ENCODE assay signal across 15 cellular contexts in the genomic region with DNA sequence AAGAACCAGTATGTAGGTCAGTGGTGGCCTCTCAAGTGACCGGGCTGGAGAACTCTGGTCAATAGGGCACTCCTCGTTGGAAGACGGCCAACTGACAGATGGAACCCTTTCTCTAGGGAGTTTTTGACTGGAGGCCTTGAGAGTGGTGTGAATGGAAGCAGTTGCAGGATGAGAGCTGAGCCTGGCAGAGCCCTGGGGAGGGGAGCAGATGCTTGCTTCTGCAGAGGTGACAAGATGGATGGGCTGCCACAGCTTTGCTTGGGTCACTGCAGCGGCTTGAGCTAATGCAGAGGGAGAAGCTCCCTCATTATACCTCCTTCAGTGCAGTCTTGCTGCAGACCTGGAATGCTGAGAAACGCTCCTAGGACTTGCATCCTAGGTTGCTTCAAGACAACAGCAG.
"Had no signal": no experiment of that assay in that cellular context is flagged by ENCODE, and none has a peak within 500 bp of the region (broad histone marks: within the 10 kb centered on the region; RNA-seq: fewer than 3 reads in every experiment).

No MANE protein-coding gene starts in this region.

- H3K9me3 Mint-ChIP-seq: natural killer cell had no signal

- H3K27me3 ChIP-seq: foreskin keratinocyte, neutrophil had no signal

- H3K27ac Mint-ChIP-seq: activated naive CD8-positive, alpha-beta T cell; activated T-helper 1 cell treated with anti-CD3 and anti-CD28 coated beads, Interleukin-12 subunit alpha, Interleukin-12 subunit beta, Interleukin-2, Interleukin-4 antibody, amounts not matched to agents 30 ng/mL and 10 ng/mL and 1 ng/mL, durations not matched to agents 14 hours and 24 hours and 36 hours; natural killer cell; stimulated activated naive B cell treated with anti-CD40 and anti-IgM and Interleukin-4, amounts not matched to agents 10 μg/mL and 1 μg/mL and 100 μg/mL, for 72 hours had no signal

- H2AFZ ChIP-seq: parathyroid adenoma had no signal

- H3K4me1 Mint-ChIP-seq: natural killer cell; stimulated activated naive B cell treated with anti-CD40 and anti-IgM and Interleukin-4, amounts not matched to agents 10 μg/mL and 1 μg/mL and 100 μg/mL, for 72 hours had no signal

- DNase-seq: activated CD4-positive, alpha-beta T cell treated with anti-CD3 and anti-CD28 coated beads, Interleukin-2, amount 50 U/mL, for 4 hours; activated T-cell treated with anti-CD3 and anti-CD28 coated beads for 4 hours; dorsolateral prefrontal cortex; foreskin keratinocyte; hippocampal formation; left colon; lower lobe of right lung; natural killer cell; spleen; stimulated activated naive B cell treated with anti-CD40 and anti-IgM and Interleukin-4, amounts not matched to agents 10 μg/mL and 1 μg/mL and 100 μg/mL, for 72 hours had no signal

- H3K4me3 Mint-ChIP-seq: activated naive CD8-positive, alpha-beta T cell; activated T-helper 1 cell treated with anti-CD3 and anti-CD28 coated beads, Interleukin-12 subunit alpha, Interleukin-12 subunit beta, Interleukin-2, Interleukin-4 antibody, amounts not matched to agents 30 ng/mL and 10 ng/mL and 1 ng/mL, durations not matched to agents 14 hours and 24 hours and 36 hours; natural killer cell; stimulated activated naive B cell treated with anti-CD40 and anti-IgM and Interleukin-4, amounts not matched to agents 10 μg/mL and 1 μg/mL and 100 μg/mL, for 72 hours had no signal

- H3K36me3 ChIP-seq: lower lobe of right lung, neutrophil, spleen had no signal

- H3K4me3 ChIP-seq: dorsolateral prefrontal cortex, lower lobe of right lung, spleen had no signal

- H3K9me3 ChIP-seq: lower lobe of right lung, neutrophil had no signal

- H3K4me1 ChIP-seq: foreskin keratinocyte, lower lobe of right lung, parathyroid adenoma, spleen had no signal

- H3K27ac ChIP-seq: dorsolateral prefrontal cortex, epithelial cell of prostate, foreskin keratinocyte, lower lobe of right lung, neutrophil, parathyroid adenoma, spleen had no signal

- H3K79me2 ChIP-seq: parathyroid adenoma had no signal

- H3K36me3 Mint-ChIP-seq: activated naive CD8-positive, alpha-beta T cell; natural killer cell; stimulated activated naive B cell treated with anti-CD40 and anti-IgM and Interleukin-4, amounts not matched to agents 10 μg/mL and 1 μg/mL and 100 μg/mL, for 72 hours had no signal

- ATAC-seq: foreskin keratinocyte; left colon; lower lobe of right lung; natural killer cell; stimulated activated naive B cell treated with anti-CD40 and anti-IgM and Interleukin-4, amounts not matched to agents 10 μg/mL and 1 μg/mL and 100 μg/mL, for 72 hours had no signal
